Comparison of ENCODE assay signal across 1 cellular context in the genomic region with DNA sequence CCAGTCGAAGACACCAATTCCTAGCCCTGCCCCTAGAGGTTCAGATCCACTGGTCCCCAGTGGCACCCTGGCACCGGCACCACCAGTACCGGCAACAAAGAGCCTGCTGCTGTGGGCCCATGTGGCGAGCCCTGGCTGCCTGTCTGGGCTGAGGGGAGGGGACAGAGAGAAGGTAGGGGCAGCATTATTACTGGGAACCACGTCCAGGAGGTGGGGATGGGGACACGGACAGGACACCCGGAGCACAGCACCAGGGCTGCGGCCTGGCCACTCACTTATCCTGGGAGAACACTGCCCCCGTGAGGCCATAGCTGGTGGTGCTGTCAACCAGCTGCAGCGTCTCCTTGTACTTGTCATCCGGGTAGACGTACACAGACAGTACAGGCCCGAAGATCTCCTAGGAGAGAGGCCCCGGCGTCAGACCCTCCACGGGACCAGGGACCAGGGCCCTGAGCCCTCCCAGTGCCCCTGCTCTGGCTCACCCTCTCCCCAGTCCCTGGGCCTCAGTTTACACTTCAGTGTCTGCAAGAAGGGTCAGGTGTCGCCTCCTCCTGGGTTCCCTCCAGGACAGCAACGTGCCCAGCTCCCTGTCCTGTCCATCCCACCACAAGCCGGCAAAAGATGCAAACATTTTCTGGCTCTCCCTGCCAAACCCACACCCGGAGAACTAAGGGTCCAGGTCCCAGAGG.
TF ChIP-seq lines count a peak whose summit lies in the region.

No MANE protein-coding gene starts in this region.

TF ChIP-seq in GM12878, 131 proteins besides CTCF, POLR2A, EP300 and RAD21 (continued from another document):
- TF ChIP-seq, protein P1, sequence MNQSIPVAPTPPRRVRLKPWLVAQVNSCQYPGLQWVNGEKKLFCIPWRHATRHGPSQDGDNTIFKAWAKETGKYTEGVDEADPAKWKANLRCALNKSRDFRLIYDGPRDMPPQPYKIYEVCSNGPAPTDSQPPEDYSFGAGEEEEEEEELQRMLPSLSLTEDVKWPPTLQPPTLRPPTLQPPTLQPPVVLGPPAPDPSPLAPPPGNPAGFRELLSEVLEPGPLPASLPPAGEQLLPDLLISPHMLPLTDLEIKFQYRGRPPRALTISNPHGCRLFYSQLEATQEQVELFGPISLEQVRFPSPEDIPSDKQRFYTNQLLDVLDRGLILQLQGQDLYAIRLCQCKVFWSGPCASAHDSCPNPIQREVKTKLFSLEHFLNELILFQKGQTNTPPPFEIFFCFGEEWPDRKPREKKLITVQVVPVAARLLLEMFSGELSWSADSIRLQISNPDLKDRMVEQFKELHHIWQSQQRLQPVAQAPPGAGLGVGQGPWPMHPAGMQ (IDR thresholded peaks at IDR 0.05; ENCODE audit: borderline replicate concordance) = no peak
- peak; percentile 28; the same call in 1 of the 2 replicates for TF ChIP-seq SMC3 (IDR thresholded peaks at IDR 0.05; ENCODE audit: borderline replicate concordance, low read length)
